21 cellular contexts compared by ENCODE assay signal in the genomic region with DNA sequence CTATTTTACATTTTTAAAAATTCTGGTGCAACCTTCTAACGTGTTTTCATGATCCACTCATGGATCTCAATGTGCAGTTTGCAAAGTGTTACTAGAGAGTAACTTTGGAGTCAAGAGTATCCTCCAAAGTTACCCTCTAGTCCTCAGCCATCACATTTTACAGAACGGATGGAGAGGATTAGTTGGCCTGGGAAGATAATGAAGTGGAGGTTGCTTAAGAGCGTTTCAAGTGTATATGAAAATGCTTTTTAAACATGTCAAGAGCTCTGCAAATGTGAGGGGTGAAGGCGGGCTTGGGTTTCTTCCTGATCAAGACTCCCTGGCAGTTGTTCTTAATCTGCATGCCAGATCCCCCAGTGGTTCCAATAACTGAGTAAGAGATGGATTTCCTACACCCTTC.
"Had no signal": no experiment of that assay in that cellular context is flagged by ENCODE, and none has a peak within 500 bp of the region (broad histone marks: within the 10 kb centered on the region; RNA-seq: fewer than 3 reads in every experiment).

No MANE protein-coding gene starts in this region.

- H3K4me3 ChIP-seq: gastrocnemius medialis, heart right ventricle, mucosa of descending colon, pancreas, prostate gland, spleen, testis, tibial nerve, upper lobe of right lung, vagina had no signal

- ATAC-seq: esophagus mucosa; gastrocnemius medialis; heart right ventricle; mucosa of descending colon; naive thymus-derived CD8-positive, alpha-beta T cell; pancreas; sciatic nerve; stimulated activated memory B cell treated with anti-CD40 and anti-IgM and Interleukin-4, amounts not matched to agents 10 μg/mL and 1 μg/mL and 100 μg/mL, for 72 hours; upper lobe of right lung had no signal

- H3K27ac ChIP-seq: gastrocnemius medialis, heart right ventricle, pancreas, prostate gland, spleen, testis, tibial nerve, upper lobe of right lung, vagina had no signal

- DNase-seq: effector memory CD4-positive, alpha-beta T cell; gastrocnemius medialis; heart right ventricle; hypothalamus; kidney glomerular epithelial cell; mucosa of descending colon; naive thymus-derived CD8-positive, alpha-beta T cell; pancreas; retina; spleen; stimulated activated CD4-positive, alpha-beta T cell treated with anti-CD3 and anti-CD28 coated beads, Interleukin-15, amount 100 ng/mL, for 24 hours; stimulated activated CD4-positive, alpha-beta T cell treated with anti-CD3 and anti-CD28 coated beads, Interleukin-1b, Interleukin-23, amount 100 ng/mL, for 48 hours; stimulated activated CD4-positive, alpha-beta T cell treated with anti-CD3 and anti-CD28 coated beads, Interleukin-4, amount 100 ng/mL, for 24 hours; testis; upper lobe of right lung had no signal

- H3K9me3 ChIP-seq: gastrocnemius medialis, heart right ventricle, mucosa of descending colon, pancreas, prostate gland, spleen, testis, tibial nerve, upper lobe of right lung, vagina had no signal

- H3K4me1 ChIP-seq: gastrocnemius medialis, heart right ventricle, pancreas, prostate gland, spleen, testis, tibial nerve, upper lobe of right lung, vagina had no signal

- H3K27me3 ChIP-seq: gastrocnemius medialis, pancreas, testis, tibial nerve, upper lobe of right lung, vagina had no signal

- H3K36me3 ChIP-seq: gastrocnemius medialis, heart right ventricle, pancreas, prostate gland, spleen, tibial nerve, upper lobe of right lung, vagina had no signal
